12 cellular contexts compared by ENCODE assay signal in the genomic region with DNA sequence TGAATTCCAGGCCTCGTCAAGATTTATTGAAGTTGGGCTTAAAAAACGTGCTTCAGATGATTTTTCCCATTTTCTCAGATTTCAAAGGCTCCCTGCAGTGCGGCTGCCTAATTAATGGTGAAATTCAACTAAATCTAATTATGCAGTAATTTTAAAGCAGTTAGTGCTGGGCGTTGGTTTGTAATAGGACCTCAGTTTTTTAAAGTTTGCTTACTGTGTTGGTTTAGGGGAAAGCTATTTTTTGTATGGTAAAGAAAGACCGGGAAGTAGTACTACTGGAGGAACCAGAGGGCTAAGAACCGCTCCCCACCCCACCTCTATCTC. TPM values are rescaled to one million over a fixed set of nuclear protein-coding genes. Genes with fewer than 3 reads are reported as not detected.
DNase-seq lines count a peak whose midpoint lies in the region; ATAC-seq and TF ChIP-seq lines count a peak whose summit lies in the region.
"Had no signal": no experiment of that assay in that cellular context is flagged by ENCODE, and none has a peak within 500 bp of the region (broad histone marks: within the 10 kb centered on the region; RNA-seq: fewer than 3 reads in every experiment).

No MANE protein-coding gene starts in this region.

- H3K27me3 ChIP-seq in right atrium auricular region, result no peaks in the 10 kb centered on the region
- H3K27me3 ChIP-seq in esophagus squamous epithelium, result peaks cover 0 to 59% (median 0%) of the 10 kb centered on the region in 4 donors
- H3K27me3 ChIP-seq in neuronal stem cell (ENCODE audit: control insufficient read depth in 3 of 3, insufficient read depth in 3 of 3, low read depth in 1 of 3, low read length in 3 of 3), result no peaks in the 10 kb centered on the region
- H3K27me3 ChIP-seq in vagina, result no peaks in the 10 kb centered on the region

- H2BK15ac ChIP-seq in neuronal stem cell (ENCODE audit: low read length), result no peak overlapping the region

- H2BK120ac ChIP-seq in neuronal stem cell (ENCODE audit: low read depth, low read length), result no peak overlapping the region

- intact Hi-C loops in Right ventricle myocardium superior (cut with DNase I) (loop anchor here (5.0 kb wide), 1 partner anchor 1085 kb away; no protein-coding TSS in a partner anchor), esophagus squamous epithelium (cut with DNase I) (loop anchor here (10.0 kb wide), 1 partner anchor 1077 kb away; no protein-coding TSS in a partner anchor), vagina (cut with DNase I) (loop anchor here (5.0 kb wide), 3 partner anchors 735 to 1670 kb away; no protein-coding TSS in a partner anchor)

- H2AK5ac ChIP-seq in neuronal stem cell (ENCODE audit: low read depth, low read length), result peak overlapping the region; percentile 98

- no peak overlapping the region for H3K4ac ChIP-seq in neuronal stem cell (ENCODE audit: low read length)

- H3K18ac ChIP-seq in neuronal stem cell (ENCODE audit: low read length), result peak overlapping the region; percentile 93

- ATAC-seq in Right ventricle myocardium superior (ENCODE audit: poor library complexity), result no peak
- ATAC-seq: activated T-cell treated with anti-CD3 and anti-CD28 coated beads, Interleukin-2, amount 50 U/mL, for 72 hours; effector memory CD8-positive, alpha-beta T cell had no signal

- H3K36me3 ChIP-seq in right atrium auricular region (peaks cover 10% of the 10 kb centered on the region), esophagus squamous epithelium (no peaks in the 10 kb centered on the region), neuronal stem cell (replicated peaks in 1 of 2; ENCODE audit: control insufficient read depth in 2 of 2, insufficient read depth in 2 of 2, low read length in 2 of 2) (peaks cover 6 to 68% of the 10 kb centered on the region in 2 donors), vagina (no peaks in the 10 kb centered on the region)

- H3K9ac ChIP-seq in neuronal stem cell (ENCODE audit: low read depth, low read length, poor library complexity), result no peak overlapping the region

- H3K9me3 ChIP-seq in right atrium auricular region (no peaks in the 10 kb centered on the region), esophagus squamous epithelium (no peaks in the 10 kb centered on the region), neuronal stem cell (replicated peaks in 1 of 2; ENCODE audit: control insufficient read depth in 2 of 2, insufficient read depth in 1 of 2, low read depth in 1 of 2, low read length in 2 of 2) (no peaks in the 10 kb centered on the region), vagina (no peaks in the 10 kb centered on the region)

- peaks cover 0 to 55% of the 10 kb centered on the region in 2 donors for H3K4me1 ChIP-seq in right atrium auricular region
- peaks cover 0 to 69% (median 0%) of the 10 kb centered on the region in 3 donors for H3K4me1 ChIP-seq in esophagus squamous epithelium
- peaks cover 34 to 45% of the 10 kb centered on the region in 2 donors for H3K4me1 ChIP-seq in neuronal stem cell (ENCODE audit: control insufficient read depth in 2 of 2, insufficient read depth in 1 of 2, low read depth in 1 of 2, low read length in 2 of 2)
- peaks cover 26% of the 10 kb centered on the region for H3K4me1 ChIP-seq in vagina

- H3K23ac ChIP-seq in neuronal stem cell (ENCODE audit: low read depth, low read length, poor library complexity), result no peak overlapping the region

- TF ChIP-seq POLR2A in esophagus squamous epithelium (IDR thresholded peaks at IDR 0.05) (no peak), vagina (IDR thresholded peaks at IDR 0.05) (no peak)

- H3K79me1 ChIP-seq in neuronal stem cell (ENCODE audit: low read depth, low read length), result peaks cover 9% of the 10 kb centered on the region

- no peak for DNase-seq in right atrium auricular region (ENCODE audit: low spot score)
- DNase-seq in Right ventricle myocardium superior, result no peak
- no peak for DNase-seq in esophagus squamous epithelium (lab: John Stamatoyannopoulos, UW)
- no peak for DNase-seq in neuronal stem cell (ENCODE audit: low spot score)
- no peak for DNase-seq in vagina (ENCODE audit: extremely low spot score in 2 of 2)
- DNase-seq in germinal center (ENCODE audit: low spot score), result no peak
- DNase-seq in mesenteric fat pad (ENCODE audit: low spot score), result no peak
- DNase-seq in ureter (ENCODE audit: low spot score), result no peak
- DNase-seq: activated T-cell treated with anti-CD3 and anti-CD28 coated beads, Interleukin-2, amount 50 U/mL, for 72 hours; effector memory CD8-positive, alpha-beta T cell; GDM1; NCI-H1417 treated with DMSO at 0.1 percent for 48 hours had no signal

- H2BK5ac ChIP-seq in neuronal stem cell (ENCODE audit: low read length), result no peak overlapping the region

- H2AFZ ChIP-seq in neuronal stem cell (ENCODE audit: low read length), result no peak overlapping the region

- no peak for TF ChIP-seq CTCF in right atrium auricular region (IDR thresholded peaks at IDR 0.05)
- TF ChIP-seq CTCF in esophagus squamous epithelium (IDR thresholded peaks at IDR 0.05), result no peak
- TF ChIP-seq CTCF in vagina (IDR thresholded peaks at IDR 0.05), result no peak

- H3K4me2 ChIP-seq in neuronal stem cell (ENCODE audit: insufficient read depth, low read length, poor library complexity, severe bottlenecking), result peak overlapping the region; percentile 65

- WGBS in esophagus squamous epithelium, 2 donors, result 33 to 61% methylated on average over 6 of the region's 6 CpGs
- no CpG with 5 or more reads among the region's 6 CpGs for WGBS in neuronal stem cell (ENCODE audit: extremely low coverage in 2 of 2, insufficient read length in 2 of 2, insufficient replicate concordance in 1 of 2), 2 donors

- H3K4me3 ChIP-seq in right atrium auricular region (peak overlapping the region; percentile 67 to 70), esophagus squamous epithelium (peak overlapping the region; percentile 72 to 92 (median 78)), neuronal stem cell (ENCODE audit: low read length in 2 of 2) (no peak overlapping the region), vagina (peak overlapping the region; percentile 67 to 85)

- H4K8ac ChIP-seq in neuronal stem cell (ENCODE audit: low read depth, low read length), result no peak overlapping the region

- H3K14ac ChIP-seq in neuronal stem cell (ENCODE audit: low read length), result no peak overlapping the region

- H4K91ac ChIP-seq in neuronal stem cell (ENCODE audit: low read depth, low read length, poor library complexity), result no peak overlapping the region

- H3K27ac ChIP-seq in right atrium auricular region (peak overlapping the region; percentile 95 to 97), esophagus squamous epithelium (peak overlapping the region; percentile 87 to 97 (median 94)), neuronal stem cell (replicated peaks; ENCODE audit: low read length) (no peak overlapping the region), vagina (peak overlapping the region; percentile 99)

- H2BK12ac ChIP-seq in neuronal stem cell (ENCODE audit: low read length), result no peak overlapping the region

RNA-seq across cellular contexts. Expression of gene NR2F2, which starts 11.6 kb away (rescaled TPM):
- total RNA-seq in right atrium auricular region (10 to 100 TPM; 25.0 to 26.7 TPM), Right ventricle myocardium superior (11.0 TPM), esophagus squamous epithelium (10 to 100 TPM in 1 of 4 donors, 1 to 10 TPM in 3; 3.7 to 15.6 (median 6.4) TPM), vagina (39.8 TPM), mesenteric fat pad (76.3 TPM), ureter (90.8 TPM)
- 43.2 TPM for polyA plus RNA-seq in neuronal stem cell (2013, experiment 1 of 2)
- 45.4 TPM for polyA plus RNA-seq in neuronal stem cell (2013, experiment 2 of 2)
- total RNA-seq: activated T-cell treated with anti-CD3 and anti-CD28 coated beads, Interleukin-2, amount 50 U/mL, for 72 hours had no signal

Comparison
In these comparisons a context has a peak if more than half of its experiments do, and no peak if none do; other contexts are left out.
1. H3K4me3 ChIP-seq: peak in right atrium auricular region (2 of 2), esophagus squamous epithelium (4 of 4) and vagina (2 of 2); none in neuronal stem cell (0 of 2).